ENCODE assay signal across 12 cellular contexts in genomic region chr1:170660874-170661645, GRCh38. TPM values are rescaled to one million over a fixed set of nuclear protein-coding genes. Genes with fewer than 3 reads are reported as not detected.
DNase-seq lines count a peak whose midpoint lies in the region; ATAC-seq and TF ChIP-seq lines count a peak whose summit lies in the region.
"Had no signal": no experiment of that assay in that cellular context is flagged by ENCODE, and none has a peak within 500 bp of the region (broad histone marks: within the 10 kb centered on the region; RNA-seq: fewer than 3 reads in every experiment).

No MANE protein-coding gene starts in this region.

- WGBS in mesendoderm (ENCODE audit: extremely low coverage, insufficient coverage, low lambda C conversion rate): no CpG with 5 or more reads among the region's 54 CpGs
- 6 to 7% methylated on average over 34 to 51 of the region's 54 CpGs for WGBS in upper lobe of left lung, 2 donors

- no peaks in the 10 kb centered on the region for H3K79me1 ChIP-seq in mesendoderm (ENCODE audit: low read length)

- no peak overlapping the region for H3K4me3 Mint-ChIP-seq in activated naive CD4-positive, alpha-beta T cell treated with anti-CD3 and anti-CD28 coated beads, Interleukin-2, amount 10 ng/mL, durations not matched to agents 7 days and 5 days
- H3K4me3 Mint-ChIP-seq: CD4-positive, alpha-beta T cell; memory B cell had no signal

- no peak for DNase-seq in activated naive CD4-positive, alpha-beta T cell treated with anti-CD3 and anti-CD28 coated beads, Interleukin-2, amount 10 ng/mL, durations not matched to agents 7 days and 5 days
- no peak for DNase-seq in activated naive CD4-positive, alpha-beta T cell treated with anti-CD3 and anti-CD28 coated beads, Interleukin-2, amount 50 U/mL, for 16 hours
- peak; percentile 57 for DNase-seq in ecto neural progenitor cell (ENCODE audit: low spot score)
- DNase-seq in mesendoderm: peak; percentile 4
- peak in 1 of 2 donors; percentile 83 for DNase-seq in upper lobe of left lung
- no peak for DNase-seq in DMS79 treated with DMSO at 0.1 percent for 48 hours (lab: John Stamatoyannopoulos, UW)
- no peak for DNase-seq in NCI-H526 treated with DMSO at 0.1 percent for 48 hours (lab: John Stamatoyannopoulos, UW)
- DNase-seq: CD4-positive, alpha-beta T cell; NCI-H2107; T1000 had no signal

- ATAC-seq in upper lobe of left lung (ENCODE audit: low FRiP score in 2 of 2) (peak; percentile 13 to 24), GM18517 (IDR thresholded peaks at IDR 0.05; ENCODE audit: unreplicated experiment) (no peak)

- peaks cover 62% of the 10 kb centered on the region for H3K27me3 ChIP-seq in mesendoderm (ENCODE audit: insufficient read depth, low read length, poor library complexity)
- peaks cover 0 to 42% (median 19%) of the 10 kb centered on the region in 4 donors for H3K27me3 ChIP-seq in upper lobe of left lung

- H3K4me2 ChIP-seq in mesendoderm (ENCODE audit: low read length): peak overlapping the region; percentile 21

- no peaks in the 10 kb centered on the region for H3K9me3 Mint-ChIP-seq in activated naive CD4-positive, alpha-beta T cell treated with anti-CD3 and anti-CD28 coated beads, Interleukin-2, amount 10 ng/mL, durations not matched to agents 7 days and 5 days
- H3K9me3 Mint-ChIP-seq: CD4-positive, alpha-beta T cell; memory B cell had no signal

- H3K4me3 ChIP-seq in mesendoderm (ENCODE audit: low read length) (no peak overlapping the region), upper lobe of left lung (peak overlapping the region in 3 of 4 donors; percentile 23 to 54 (median 50))

- peaks cover 4% of the 10 kb centered on the region for H3K4me1 Mint-ChIP-seq in activated naive CD4-positive, alpha-beta T cell treated with anti-CD3 and anti-CD28 coated beads, Interleukin-2, amount 10 ng/mL, durations not matched to agents 7 days and 5 days

- H3K36me3 Mint-ChIP-seq in activated naive CD4-positive, alpha-beta T cell treated with anti-CD3 and anti-CD28 coated beads, Interleukin-2, amount 10 ng/mL, durations not matched to agents 7 days and 5 days: no peaks in the 10 kb centered on the region
- H3K36me3 Mint-ChIP-seq: memory B cell had no signal

- no peak overlapping the region for H3K56ac ChIP-seq in mesendoderm (ENCODE audit: low read length)

- no peaks in the 10 kb centered on the region for H3K36me3 ChIP-seq in mesendoderm (ENCODE audit: control insufficient read depth, insufficient read depth, low read length)
- H3K36me3 ChIP-seq in upper lobe of left lung: no peaks in the 10 kb centered on the region

- no peak overlapping the region for H3K4ac ChIP-seq in mesendoderm (ENCODE audit: low read depth, low read length)

- no peak for TF ChIP-seq EP300 in upper lobe of left lung (IDR thresholded peaks at IDR 0.05)

- peak overlapping the region; percentile 35 for H3K9ac ChIP-seq in mesendoderm (ENCODE audit: low read length)

- H4K8ac ChIP-seq in mesendoderm (ENCODE audit: low read depth, low read length): no peak overlapping the region

- H3K23ac ChIP-seq in mesendoderm (ENCODE audit: low read length): no peak overlapping the region

- no peak overlapping the region for H2BK5ac ChIP-seq in mesendoderm (ENCODE audit: low read length)

- H3K79me2 ChIP-seq in mesendoderm (ENCODE audit: control insufficient read depth, insufficient read depth, low read length): no peaks in the 10 kb centered on the region

- H3K27me3 Mint-ChIP-seq in activated naive CD4-positive, alpha-beta T cell treated with anti-CD3 and anti-CD28 coated beads, Interleukin-2, amount 10 ng/mL, durations not matched to agents 7 days and 5 days: peaks cover 84% of the 10 kb centered on the region

- H2AK5ac ChIP-seq in mesendoderm (ENCODE audit: low read length): no peak overlapping the region

- H3K4me1 ChIP-seq in mesendoderm (ENCODE audit: control insufficient read depth, low read depth, low read length) (peaks cover 2% of the 10 kb centered on the region), upper lobe of left lung (peaks cover 25 to 49% (median 27%) of the 10 kb centered on the region in 4 donors)

- CTCF ChIA-PET in activated naive CD4-positive, alpha-beta T cell treated with anti-CD3 and anti-CD28 coated beads, Interleukin-2, amount 10 ng/mL, durations not matched to agents 7 days and 5 days (lab: Charles Lee): no interaction called here

- H3K18ac ChIP-seq in mesendoderm (ENCODE audit: low read length): no peak overlapping the region

- no peak for TF ChIP-seq CTCF in upper lobe of left lung (IDR thresholded peaks at IDR 0.05)

- H4K5ac ChIP-seq in mesendoderm (ENCODE audit: low read length): no peak overlapping the region

- H2BK120ac ChIP-seq in mesendoderm (ENCODE audit: low read depth, low read length): no peak overlapping the region

- peak overlapping the region; percentile 39 for H3K27ac Mint-ChIP-seq in activated naive CD4-positive, alpha-beta T cell treated with anti-CD3 and anti-CD28 coated beads, Interleukin-2, amount 10 ng/mL, durations not matched to agents 7 days and 5 days
- H3K27ac Mint-ChIP-seq: CD4-positive, alpha-beta T cell; memory B cell had no signal

- no peak for TF ChIP-seq POLR2A in upper lobe of left lung (IDR thresholded peaks at IDR 0.05)

- H2BK15ac ChIP-seq in mesendoderm (replicated peaks; ENCODE audit: low read depth): no peak overlapping the region

- no peaks in the 10 kb centered on the region for H3K9me3 ChIP-seq in upper lobe of left lung

- H3K27ac ChIP-seq in mesendoderm (ENCODE audit: low read depth, low read length) (no peak overlapping the region), upper lobe of left lung (peak overlapping the region in 1 of 4 donors; percentile 11)

RNA-seq across cellular contexts. Expression of gene PRRX1, which starts 2.9 kb away (rescaled TPM):
- 0.08 TPM for polyA plus RNA-seq in mesendoderm (2013, experiment 1 of 2)
- polyA plus RNA-seq in mesendoderm (2013, experiment 2 of 2): 0.14 TPM
- 10 to 100 TPM in 4 of 6 donors, 1 to 10 TPM in 2; 6.1 to 36.0 (median 19.1) TPM for total RNA-seq in upper lobe of left lung
- total RNA-seq: CD4-positive, alpha-beta T cell had no signal

Comparison
In these comparisons a context has a peak if more than half of its experiments do, and no peak if none do; other contexts are left out.
1. DNase-seq: peak in ecto neural progenitor cell (single experiment) and mesendoderm (single experiment); none in activated naive CD4-positive, alpha-beta T cell treated with anti-CD3 and anti-CD28 coated beads, Interleukin-2, amount 10 ng/mL, durations not matched to agents 7 days and 5 days (single experiment), activated naive CD4-positive, alpha-beta T cell treated with anti-CD3 and anti-CD28 coated beads, Interleukin-2, amount 50 U/mL, for 16 hours (single experiment), DMS79 treated with DMSO at 0.1 percent for 48 hours (single experiment) and NCI-H526 treated with DMSO at 0.1 percent for 48 hours (single experiment).